In the genomic region with DNA sequence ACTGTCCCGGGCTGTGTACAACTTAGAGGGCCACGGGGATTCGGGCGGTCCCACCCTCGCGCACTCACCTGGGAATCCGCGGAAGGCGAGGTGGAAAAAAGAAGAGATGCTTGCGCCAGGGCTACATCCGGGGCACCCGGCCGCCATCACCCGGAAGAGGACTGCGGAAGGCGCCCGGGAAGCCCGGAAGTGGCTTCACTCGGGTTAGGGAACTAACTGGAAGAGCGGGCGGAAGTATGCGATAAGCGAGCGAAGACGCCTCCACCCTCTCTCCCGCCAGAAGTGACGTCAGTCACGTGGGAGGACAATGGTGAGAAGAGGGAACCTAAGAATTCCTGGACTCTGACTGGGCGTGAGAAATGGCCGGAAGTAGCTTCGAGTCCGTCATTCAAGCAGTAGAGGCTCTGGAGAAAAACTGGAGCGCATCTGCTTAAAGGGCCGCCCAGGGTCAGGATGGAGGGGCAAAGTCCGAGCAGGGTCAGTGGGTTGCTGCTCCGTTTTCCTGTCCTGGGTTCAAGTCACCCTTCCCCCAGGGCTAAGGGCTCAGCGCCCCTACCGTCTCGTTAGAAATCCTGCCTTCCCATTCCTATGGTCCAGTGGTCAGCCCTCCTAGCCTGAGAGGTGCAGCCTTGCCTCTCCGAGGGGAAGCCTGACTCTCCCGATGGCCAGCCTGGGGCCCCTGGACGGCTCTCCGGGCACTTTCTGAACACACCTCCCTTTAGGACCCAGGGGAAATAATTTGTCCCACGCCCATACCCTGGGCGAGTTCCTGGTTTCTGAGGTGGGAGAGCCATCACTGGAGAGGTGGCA, we compare ENCODE assay signal across 8 cellular contexts. TPM values are rescaled to one million over a fixed set of nuclear protein-coding genes. Genes with fewer than 3 reads are reported as not detected.
A peak's percentile ranks its signal among the peaks of the same experiment; 100 is the strongest.
DNase-seq lines count a peak whose midpoint lies in the region; ATAC-seq and TF ChIP-seq lines count a peak whose summit lies in the region.

A gene (minus strand): TSS at position 165 of the 810 bp plus-strand sequence. CDS start 627 bp downstream, outside the sequence.

- TF ChIP-seq RAD21 in HCT116 (IDR thresholded peaks at IDR 0.05; ENCODE audit: low read depth): no peak; the same call in 1 of the 2 replicates

- peaks cover 47% of the 10 kb centered on the region for H3K4me1 Mint-ChIP-seq in activated naive CD4-positive, alpha-beta T cell treated with anti-CD3 and anti-CD28 coated beads for 36 hours (ENCODE audit: low read depth)
- peaks cover 23% of the 10 kb centered on the region for H3K4me1 Mint-ChIP-seq in neural progenitor cell

- peaks cover 9% of the 10 kb centered on the region for H3F3A ChIP-seq in neural progenitor cell (ENCODE audit: low read depth)

- DNase-seq in ELR (ENCODE audit: low read depth): peak; percentile 100
- DNase-seq in HCT116 (ENCODE audit: low read depth, low spot score): peak; percentile 99
- DNase-seq in NAMALWA (ENCODE audit: low spot score): peak; percentile 94
- DNase-seq in SK-N-MC (ENCODE audit: low read depth, low spot score): peak; percentile 80
- peak; percentile 97 for DNase-seq in activated naive CD4-positive, alpha-beta T cell treated with anti-CD3 and anti-CD28 coated beads for 36 hours
- DNase-seq in foreskin melanocyte: peak; percentile 100
- DNase-seq in neural progenitor cell (ENCODE audit: low spot score): peak; percentile 99

- H3K36me3 ChIP-seq in HCT116 (ENCODE audit: control insufficient read depth in 1 of 2, insufficient read depth in 2 of 2, low read length in 2 of 2) (peaks cover 14 to 57% of the 10 kb centered on the region in 2 experiments), SK-N-MC (ENCODE audit: insufficient read depth, low read length) (peaks cover 49% of the 10 kb centered on the region; the same call in 1 of the 2 replicates), neural progenitor cell (no peaks in the 10 kb centered on the region), stomach smooth muscle (ENCODE audit: control insufficient read depth in 2 of 2, insufficient read depth in 2 of 2, low read length in 2 of 2) (peaks cover 26 to 41% of the 10 kb centered on the region in 2 donors)

- no peaks in the 10 kb centered on the region for H3K9me3 Mint-ChIP-seq in activated naive CD4-positive, alpha-beta T cell treated with anti-CD3 and anti-CD28 coated beads for 36 hours
- H3K9me3 Mint-ChIP-seq in neural progenitor cell: no peaks in the 10 kb centered on the region

- RAD21 ChIA-PET in HCT116 (lab: Charles Lee; ENCODE audit: low non-redundant PET in 1 of 2, low total read pairs in 2 of 2, uncharacterized antibody in 2 of 2, unreplicated experiment in 2 of 2): interaction anchor here (1.0 to 1.2 kb wide), 2 partner anchors 40 to 74 kb away, joined by 3 to 4 read pairs; a partner anchor contains a TSS

- H3K9ac ChIP-seq in HCT116 (ENCODE audit: low read length) (peak within 1 kb of the TSS; percentile 99), SK-N-MC (ENCODE audit: insufficient read length) (peak within 1 kb of the TSS; percentile 95), neural progenitor cell (peak within 1 kb of the TSS; percentile 94), stomach smooth muscle (ENCODE audit: low read length in 2 of 2) (peak within 1 kb of the TSS; percentile 87 to 94)

- peak within 1 kb of the TSS; percentile 74 for H3K4me2 ChIP-seq in HCT116 (ENCODE audit: low read length)
- H3K4me2 ChIP-seq in neural progenitor cell: peak within 1 kb of the TSS; percentile 92

- ATAC-seq in HCT116: peak; percentile 81

- H3K4me1 ChIP-seq in HCT116 (ENCODE audit: control insufficient read depth in 1 of 2, insufficient read depth in 2 of 2, low read length in 2 of 2): peaks cover 39 to 54% of the 10 kb centered on the region in 2 experiments
- peaks cover 6% of the 10 kb centered on the region for H3K4me1 ChIP-seq in neural progenitor cell
- H3K4me1 ChIP-seq in stomach smooth muscle (ENCODE audit: control insufficient read depth, insufficient read depth, low read length): peaks cover 54% of the 10 kb centered on the region

- TF ChIP-seq CTCF in HCT116 (IDR thresholded peaks at IDR 0.05 in 2 of 3, conservative IDR thresholded peaks at IDR 0.05 in 1 of 3; ENCODE audit: borderline replicate concordance in 1 of 3, insufficient read depth in 1 of 3, low read depth in 2 of 3, low read length in 2 of 3) (0 out of 6 replicates have a peak, but pooled peaks of 1 of the 3 experiments have one; percentile 18), neural progenitor cell (IDR thresholded peaks at IDR 0.05) (no peak)

- H3K27me3 Mint-ChIP-seq in activated naive CD4-positive, alpha-beta T cell treated with anti-CD3 and anti-CD28 coated beads for 36 hours (ENCODE audit: low read depth): no peaks in the 10 kb centered on the region
- H3K27me3 Mint-ChIP-seq in neural progenitor cell (ENCODE audit: insufficient read depth, low read depth): peaks cover 7% of the 10 kb centered on the region

- BruUV-seq in HCT116 (replicated peaks; lab: Mats Ljungman, UMichigan): TSS peak; percentile 93

- peak within 1 kb of the TSS; percentile 94 for H3K4me3 Mint-ChIP-seq in activated naive CD4-positive, alpha-beta T cell treated with anti-CD3 and anti-CD28 coated beads for 36 hours
- peak within 1 kb of the TSS; percentile 96 for H3K4me3 Mint-ChIP-seq in neural progenitor cell

- H2AFZ ChIP-seq in HCT116 (ENCODE audit: low read depth, low read length, poor library complexity, severe bottlenecking): no peak within 1 kb of the TSS
- H2AFZ ChIP-seq in neural progenitor cell (replicated peaks): peak within 1 kb of the TSS; percentile 81

- H3K9me2 ChIP-seq in HCT116 (ENCODE audit: insufficient read depth): no peaks in the 10 kb centered on the region

- H4K20me1 ChIP-seq in HCT116 (ENCODE audit: insufficient read depth) (no peaks in the 10 kb centered on the region), neural progenitor cell (ENCODE audit: low read depth) (peaks cover 12% of the 10 kb centered on the region)

- peak; percentile 36 for TF ChIP-seq POLR2A in HCT116 (IDR thresholded peaks at IDR 0.05; ENCODE audit: borderline replicate concordance, extremely low read depth, insufficient read depth, insufficient read length)

- H3K27ac ChIP-seq in HCT116 (ENCODE audit: low read depth, low read length): peak within 1 kb of the TSS; percentile 92
- peak within 1 kb of the TSS; percentile 82 for H3K27ac ChIP-seq in SK-N-MC
- H3K27ac ChIP-seq in neural progenitor cell: peak within 1 kb of the TSS; percentile 91
- peak within 1 kb of the TSS; percentile 97 for H3K27ac ChIP-seq in stomach smooth muscle (ENCODE audit: low read length)

- H3K27me3 ChIP-seq in HCT116 (ENCODE audit: insufficient read depth, low read length) (no peaks in the 10 kb centered on the region), neural progenitor cell (no peaks in the 10 kb centered on the region), stomach smooth muscle (ENCODE audit: control insufficient read depth in 1 of 2, insufficient read depth in 2 of 2, low read length in 2 of 2) (no peaks in the 10 kb centered on the region)

- peak within 1 kb of the TSS; percentile 96 for H3K27ac Mint-ChIP-seq in activated naive CD4-positive, alpha-beta T cell treated with anti-CD3 and anti-CD28 coated beads for 36 hours
- H3K27ac Mint-ChIP-seq in neural progenitor cell: peak within 1 kb of the TSS; percentile 100

- POLR2A ChIA-PET in HCT116 (lab: Charles Lee): interaction anchor here (2.5 kb wide), 1 partner anchor 15 kb away, joined by 15 read pairs; a partner anchor contains a TSS

- peaks cover 27% of the 10 kb centered on the region for H3K36me3 Mint-ChIP-seq in activated naive CD4-positive, alpha-beta T cell treated with anti-CD3 and anti-CD28 coated beads for 36 hours (ENCODE audit: low read depth)
- H3K36me3 Mint-ChIP-seq in neural progenitor cell: peaks cover 22% of the 10 kb centered on the region

- CTCF ChIA-PET in HCT116 (lab: Charles Lee): interaction anchor here (0.6 to 2.0 kb wide), 4 partner anchors 9 to 243 kb away, joined by 3 to 10 read pairs (median 6); a partner anchor contains a TSS
- CTCF ChIA-PET in activated naive CD4-positive, alpha-beta T cell treated with anti-CD3 and anti-CD28 coated beads for 36 hours (lab: Charles Lee): interaction anchor here (0.8 to 1.5 kb wide), 3 partner anchors 27 to 274 kb away, joined by 3 to 5 read pairs (median 3); a partner anchor contains a TSS

- H3K79me2 ChIP-seq in HCT116 (ENCODE audit: insufficient read depth, low read length): peaks cover 42% of the 10 kb centered on the region
- peaks cover 26% of the 10 kb centered on the region for H3K79me2 ChIP-seq in neural progenitor cell (ENCODE audit: low read depth)

- H3K4me3 ChIP-seq in HCT116 (replicated peaks in 1 of 2; ENCODE audit: low read depth in 1 of 2, low read length in 2 of 2) (peak within 1 kb of the TSS; percentile 86 to 92), SK-N-MC (peak within 1 kb of the TSS; percentile 93), neural progenitor cell (peak within 1 kb of the TSS; percentile 84), stomach smooth muscle (ENCODE audit: low read length in 2 of 2) (peak within 1 kb of the TSS; percentile 95)

- intact Hi-C loops in HCT116 (cut with micrococcal nuclease): loop anchor here (1.0 kb wide), 1 partner anchor 40 kb away; a partner anchor contains a TSS
- intact Hi-C loops in activated naive CD4-positive, alpha-beta T cell treated with anti-CD3 and anti-CD28 coated beads for 36 hours (cut with micrococcal nuclease): loop anchor here (1.0 to 2.0 kb wide), 3 partner anchors 15 to 23 kb away; a partner anchor contains a TSS

- H3K9me3 ChIP-seq in HCT116 (ENCODE audit: control insufficient read depth in 1 of 2, insufficient read depth in 1 of 2, low read depth in 1 of 2, low read length in 2 of 2): no peaks in the 10 kb centered on the region
- H3K9me3 ChIP-seq in SK-N-MC (ENCODE audit: low read depth, low read length): no peaks in the 10 kb centered on the region
- H3K9me3 ChIP-seq in neural progenitor cell (ENCODE audit: low read depth): no peaks in the 10 kb centered on the region
- no peaks in the 10 kb centered on the region for H3K9me3 ChIP-seq in stomach smooth muscle (ENCODE audit: control insufficient read depth in 2 of 2, low read length in 2 of 2)

TF ChIP-seq in HCT116, 20 proteins besides CTCF, POLR2A, EP300 and RAD21 (continues in another document):
- TF ChIP-seq ZNF274 (IDR thresholded peaks at IDR 0.05; ENCODE audit: low read depth, low read length) (no peak), CBX3 (IDR thresholded peaks at IDR 0.05; ENCODE audit: low read depth) (no peak), EGR1 (IDR thresholded peaks at IDR 0.05; ENCODE audit: low read depth) (peak; percentile 92), FOSL1 (IDR thresholded peaks at IDR 0.05; ENCODE audit: low read depth) (peak; percentile 77), YY1 (IDR thresholded peaks at IDR 0.05; ENCODE audit: extremely low read depth, insufficient replicate concordance, low read depth, low read length) (peak; percentile 85), SRF (IDR thresholded peaks at IDR 0.05; ENCODE audit: low read depth) (no peak)

RNA-seq across cellular contexts. Expression of the gene that starts here (rescaled TPM):
- total RNA-seq in HCT116 (2021; ENCODE audit: unreplicated experiment) (51.8 TPM), neural progenitor cell (ENCODE audit: low replicate concordance) (30.4 and 55.1 TPM in 2 replicates)
- 24.9 and 27.4 TPM in 2 replicates for polyA plus RNA-seq in HCT116 (2012)
- 10 to 100 TPM; 39.2 to 41.4 TPM for total RNA-seq in activated naive CD4-positive, alpha-beta T cell treated with anti-CD3 and anti-CD28 coated beads for 36 hours

Comparison
In these comparisons a context has a peak if more than half of its experiments do, and no peak if none do; other contexts are left out.
1. Peak in every context shown above with its lines: DNase-seq, ATAC-seq, H3K4me3 ChIP-seq and H3K27ac ChIP-seq.